Comparison of ENCODE assay signal across 8 cellular contexts in genomic region chr9:122099271-122099869, GRCh38.
A peak's percentile ranks its signal among the peaks of the same experiment; 100 is the strongest.
DNase-seq lines count a peak whose midpoint lies in the region; ATAC-seq lines count a peak whose summit lies in the region.

No MANE protein-coding gene starts in this region.

- peak; percentile 84 for DNase-seq in ELR (ENCODE audit: low read depth)
- peak; percentile 68 for DNase-seq in NCI-H2227 treated with DMSO at 0.1 percent for 48 hours (lab: John Stamatoyannopoulos, UW)
- DNase-seq in activated CD4-positive, CD25-positive, alpha-beta regulatory T cell treated with anti-CD3 and anti-CD28 coated beads, Interleukin-2, amount 50 U/mL, for 72 hours, result peak; percentile 83
- peak in 56 of 61 donors; percentile 24 to 82 (median 58) for DNase-seq in caudate nucleus (lab: John Stamatoyannopoulos, UW)
- peak; percentile 77 for DNase-seq in kidney glomerular epithelial cell (lab: John Stamatoyannopoulos, UW)
- peak; percentile 85 for DNase-seq in stimulated activated CD4-positive, alpha-beta T cell treated with anti-CD3 and anti-CD28 coated beads, Interleukin-2, amount 100 ng/mL, for 24 hours

- H3K27ac ChIP-seq in caudate nucleus (ENCODE audit: low read depth, low read length), result no peak overlapping the region

- ATAC-seq in HG02884 (IDR thresholded peaks at IDR 0.05; ENCODE audit: unreplicated experiment) (peak; percentile 62), GM21367 (IDR thresholded peaks at IDR 0.05; ENCODE audit: unreplicated experiment) (no peak)
